ENCODE assay signal across 9 cellular contexts in the genomic region with DNA sequence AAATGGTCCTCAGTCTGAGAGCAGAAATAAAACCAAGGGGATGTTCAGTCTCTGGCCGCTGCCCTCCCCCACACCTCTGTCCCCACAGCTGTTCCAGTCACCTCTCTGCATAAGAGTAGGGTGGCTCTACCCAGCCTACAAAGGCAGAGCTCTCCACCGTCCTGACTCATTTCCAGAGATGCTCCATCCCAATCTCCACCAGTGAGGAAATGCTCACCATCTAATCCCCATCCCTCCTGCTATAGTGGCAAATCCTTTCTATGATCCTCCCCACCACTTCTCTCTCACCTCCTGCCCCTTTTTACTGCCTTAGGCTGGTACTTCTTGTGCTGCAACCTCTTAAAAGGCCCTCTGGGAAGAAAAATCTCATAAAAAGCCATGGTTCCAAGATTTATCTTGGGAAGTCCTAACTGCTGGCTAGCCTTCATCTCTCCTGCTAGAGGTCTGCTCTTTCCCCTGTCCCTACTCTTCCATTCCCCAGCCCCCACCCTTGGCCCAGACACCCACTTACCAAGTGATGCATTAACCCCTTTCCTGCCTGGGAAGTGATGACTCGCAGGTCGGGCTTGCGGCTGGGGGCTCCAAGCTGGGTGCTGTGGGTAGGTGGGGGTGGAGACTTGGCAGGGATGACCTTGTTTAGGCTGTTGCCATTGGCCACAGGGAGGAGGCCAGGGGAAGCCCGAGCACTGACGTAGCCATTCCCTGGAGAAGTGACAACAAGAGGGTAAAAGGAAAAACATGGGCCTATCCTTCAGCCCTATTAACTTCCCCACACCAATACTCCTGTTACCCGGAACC. TPM values are rescaled to one million over a fixed set of nuclear protein-coding genes. Genes with fewer than 3 reads are reported as not detected.
DNase-seq lines count a peak whose midpoint lies in the region; ATAC-seq and TF ChIP-seq lines count a peak whose summit lies in the region.
"Had no signal": no experiment of that assay in that cellular context is flagged by ENCODE, and none has a peak within 500 bp of the region (broad histone marks: within the 10 kb centered on the region; RNA-seq: fewer than 3 reads in every experiment).

No MANE protein-coding gene starts in this region.

- H3K9me3 Mint-ChIP-seq in GM23338 = no peaks in the 10 kb centered on the region
- H3K9me3 Mint-ChIP-seq in brain = no peaks in the 10 kb centered on the region

- H3K27ac ChIP-seq in GM23338 (ENCODE audit: low read depth) = peak overlapping the region; percentile 39; the same call in 1 of the 2 replicates
- H3K27ac ChIP-seq in mesenchymal stem cell (ENCODE audit: low read length, poor library complexity, severe bottlenecking) = no peak overlapping the region

- peak; percentile 36 for ATAC-seq in GM23338
- no peak for ATAC-seq in HG02610 (IDR thresholded peaks at IDR 0.05; ENCODE audit: unreplicated experiment)
- no peak for ATAC-seq in left colon

- H4K20me1 ChIP-seq in GM23338 (replicated peaks; ENCODE audit: insufficient read depth) = no peaks in the 10 kb centered on the region; the same call in 1 of the 2 replicates

- H3K18ac ChIP-seq in mesenchymal stem cell (ENCODE audit: low read depth in 1 of 2, low read length in 2 of 2) = no peak overlapping the region

- H3K4me1 ChIP-seq in GM23338 (ENCODE audit: insufficient read depth) (peaks cover 14% of the 10 kb centered on the region), mesenchymal stem cell (ENCODE audit: control insufficient read depth, insufficient read depth, low read depth, low read length) (peaks cover 12% of the 10 kb centered on the region)

- peak overlapping the region; percentile 84 for H3K9ac ChIP-seq in mesenchymal stem cell (ENCODE audit: low read length)

- TF ChIP-seq CTCF in GM23338 (conservative IDR thresholded peaks at IDR 0.05; ENCODE audit: low read depth in 2 of 2) (no peak), brain (conservative IDR thresholded peaks at IDR 0.05) (no peak), GM20000 (IDR thresholded peaks at IDR 0.05; ENCODE audit: extremely low read depth, missing control alignments) (no peak)

- H3K4ac ChIP-seq in mesenchymal stem cell (ENCODE audit: low read depth in 1 of 2, low read length in 2 of 2) = no peak overlapping the region

- no peak overlapping the region for H3K23ac ChIP-seq in mesenchymal stem cell (ENCODE audit: low read length in 2 of 2)

- H3K4me3 Mint-ChIP-seq in GM23338 = no peak overlapping the region
- no peak overlapping the region for H3K4me3 Mint-ChIP-seq in brain

- H2BK120ac ChIP-seq in mesenchymal stem cell (ENCODE audit: low read depth, low read length) = no peak overlapping the region

- intact Hi-C loops in left colon (cut with DNase I, micrococcal nuclease) = no loop called here

- no peak overlapping the region for H2BK12ac ChIP-seq in mesenchymal stem cell (ENCODE audit: low read length in 2 of 2)

- no peak overlapping the region for H4K91ac ChIP-seq in mesenchymal stem cell (ENCODE audit: low read length)

- H2BK5ac ChIP-seq in mesenchymal stem cell (ENCODE audit: low read depth, low read length, poor library complexity, severe bottlenecking) = no peak overlapping the region

- H3K27me3 ChIP-seq in GM23338 (ENCODE audit: insufficient read depth) (no peaks in the 10 kb centered on the region), mesenchymal stem cell (ENCODE audit: control insufficient read depth in 1 of 2, insufficient read depth in 1 of 2, low read length in 2 of 2) (no peaks in the 10 kb centered on the region)

- H3K27ac Mint-ChIP-seq in GM23338 (peak overlapping the region; percentile 60; the same call in 1 of the 2 replicates), brain (peak overlapping the region in 4 of 5 experiments; percentile 23 to 77 (median 52))

- peak; percentile 62 for DNase-seq in A172 (ENCODE audit: low spot score)
- peak; percentile 47 for DNase-seq in GM23338 (ENCODE audit: low spot score)
- DNase-seq in mesenchymal stem cell = peak; percentile 66
- DNase-seq in cerebellar cortex (ENCODE audit: low spot score) = no peak
- DNase-seq in left colon = no peak
- no peak for DNase-seq in GM20000 (ENCODE audit: low spot score)
- DNase-seq: KBM-7 had no signal

- peaks cover 62% of the 10 kb centered on the region for H3K36me3 Mint-ChIP-seq in GM23338 (ENCODE audit: low read depth)
- H3K36me3 Mint-ChIP-seq in brain = peaks cover 89% of the 10 kb centered on the region

- 24% methylated on average over 5 of the region's 8 CpGs for WGBS in mesenchymal stem cell

- H3K4me2 ChIP-seq in GM23338 (no peak overlapping the region), mesenchymal stem cell (ENCODE audit: low read length, poor library complexity, severe bottlenecking) (no peak overlapping the region)

- H3K4me1 Mint-ChIP-seq in GM23338 (peaks cover 31% of the 10 kb centered on the region), brain (peaks cover 12% of the 10 kb centered on the region)

- no peak overlapping the region for H3K14ac ChIP-seq in mesenchymal stem cell (ENCODE audit: low read length in 2 of 2)

- H3K9me2 ChIP-seq in GM23338 (ENCODE audit: insufficient read depth) = no peaks in the 10 kb centered on the region

- peaks cover 5% of the 10 kb centered on the region; the same call in 1 of the 2 replicates for H3K36me3 ChIP-seq in GM23338 (ENCODE audit: insufficient read depth)
- peaks cover 91 to 92% of the 10 kb centered on the region in 2 experiments for H3K36me3 ChIP-seq in mesenchymal stem cell (ENCODE audit: control insufficient read depth in 1 of 2, insufficient read depth in 2 of 2, low read depth in 1 of 2, low read length in 2 of 2)

- H3K27me3 Mint-ChIP-seq in GM23338 (ENCODE audit: insufficient read depth, low read depth, poor library complexity) (peaks cover 29% of the 10 kb centered on the region), brain (no peaks in the 10 kb centered on the region)

- no peak overlapping the region for H3K4me3 ChIP-seq in GM23338
- H3K4me3 ChIP-seq in mesenchymal stem cell (ENCODE audit: insufficient read depth in 1 of 2, low read depth in 1 of 2, low read length in 2 of 2) = peak overlapping the region in 1 of 2 experiments; percentile 19

- no peak overlapping the region for H2AK5ac ChIP-seq in mesenchymal stem cell (ENCODE audit: low read length, severe bottlenecking)

- H2AFZ ChIP-seq in GM23338 (no peak overlapping the region), mesenchymal stem cell (ENCODE audit: low read depth, low read length) (no peak overlapping the region)

- H3K79me1 ChIP-seq in mesenchymal stem cell (replicated peaks; ENCODE audit: low read length, poor library complexity, severe bottlenecking) = peaks cover 54% of the 10 kb centered on the region

- H2BK15ac ChIP-seq in mesenchymal stem cell (ENCODE audit: low read depth, poor library complexity, severe bottlenecking) = no peak overlapping the region

- no peaks in the 10 kb centered on the region for H3K79me2 ChIP-seq in GM23338 (replicated peaks; ENCODE audit: insufficient read depth)

- H3K9me3 ChIP-seq in mesenchymal stem cell (ENCODE audit: control insufficient read depth, low read length) = no peaks in the 10 kb centered on the region

- no peak overlapping the region for H4K8ac ChIP-seq in mesenchymal stem cell (ENCODE audit: low read length)

- peaks cover 14% of the 10 kb centered on the region; the same call in 1 of the 2 replicates for H3F3A ChIP-seq in GM23338 (replicated peaks; ENCODE audit: low read depth)

TF ChIP-seq in GM23338, 12 proteins besides CTCF, POLR2A, EP300 and RAD21 (continues in another document):
- no peak for TF ChIP-seq ZNF331 (CRISPR knock-in tag; IDR thresholded peaks at IDR 0.05; ENCODE audit: low read depth)
- no peak for TF ChIP-seq EZH2 (IDR thresholded peaks at IDR 0.05; ENCODE audit: low read depth, unreplicated experiment)
- TF ChIP-seq POLR2AphosphoS5 (IDR thresholded peaks at IDR 0.05; ENCODE audit: low read depth) = no peak
- TF ChIP-seq ZNF114 (CRISPR knock-in tag; IDR thresholded peaks at IDR 0.05) = no peak
- no peak for TF ChIP-seq EZH2phosphoT487 (IDR thresholded peaks at IDR 0.05; ENCODE audit: unreplicated experiment)
- no peak for TF ChIP-seq REST (IDR thresholded peaks at IDR 0.05; ENCODE audit: unreplicated experiment)

RNA-seq across cellular contexts. Expression of gene MEF2D, which starts 23.9 kb away (rescaled TPM):
- 14.6 and 22.2 TPM in 2 replicates for total RNA-seq in A172 (2014; rRNA removed; shearing (Covaris generic))
- total RNA-seq in GM23338 (2014; rRNA removed; shearing (Covaris generic)) = 9.7 and 15.5 TPM in 2 replicates
- polyA plus RNA-seq in GM23338 (2016; fragmentation: Nextera tagmentation; extraction: Ambion mirVana) (10.4 and 10.6 TPM in 2 replicates), brain (ENCODE audit: insufficient read depth, low read depth, low replicate concordance) (22.7 TPM)
- 38.6 TPM for polyA plus RNA-seq in mesenchymal stem cell (2013, experiment 1 of 2)
- polyA plus RNA-seq in mesenchymal stem cell (2013, experiment 2 of 2) = 34.2 TPM
- total RNA-seq in left colon = 10 to 100 TPM; 45.9 to 66.4 TPM

Comparison
In these comparisons a context has a peak if more than half of its experiments do, and no peak if none do; other contexts are left out.
1. DNase-seq: peak in A172 (single experiment), GM23338 (single experiment) and mesenchymal stem cell (single experiment); none in cerebellar cortex (single experiment), left colon (0 of 2) and GM20000 (single experiment).